In the genomic region with DNA sequence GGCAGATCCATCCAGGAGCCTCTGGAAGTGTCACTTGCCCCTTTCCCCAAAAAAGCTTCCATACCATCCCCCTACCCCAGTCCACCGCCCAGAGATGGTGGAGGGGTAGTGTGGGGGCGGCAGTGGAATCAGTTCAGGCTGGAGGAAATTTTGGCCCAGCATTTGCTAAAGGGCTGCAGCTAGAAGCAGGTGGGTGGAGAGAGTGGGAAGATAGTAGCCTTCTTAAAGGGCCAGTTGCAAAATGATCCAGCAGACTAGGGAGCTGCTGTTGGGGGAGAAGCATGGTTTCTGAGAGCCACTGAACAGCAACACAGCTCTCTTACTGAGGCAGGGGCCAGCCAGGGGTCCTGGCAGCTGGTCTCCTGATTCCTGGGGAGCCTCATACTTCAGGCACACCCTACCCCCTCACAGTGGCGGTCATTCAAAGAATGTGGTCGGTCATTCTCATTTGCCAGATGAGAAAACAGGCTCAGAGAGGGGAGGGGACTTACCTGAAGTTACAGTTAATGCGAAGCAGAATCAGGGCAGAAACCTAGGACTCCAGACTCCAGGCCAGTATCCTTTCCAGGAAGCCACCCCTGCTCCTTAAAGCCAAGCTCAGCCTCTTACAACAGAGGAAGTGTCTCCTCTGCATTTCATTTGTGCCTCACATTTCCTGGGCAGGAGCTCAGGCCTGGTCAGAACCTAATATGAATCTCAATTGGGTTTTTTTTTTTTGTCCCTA, we compare ENCODE assay signal across 20 cellular contexts. TPM values are rescaled to one million over a fixed set of nuclear protein-coding genes. Genes with fewer than 3 reads are reported as not detected.
DNase-seq lines count a peak whose midpoint lies in the region; ATAC-seq, FAIRE-seq and TF ChIP-seq lines count a peak whose summit lies in the region.
"Had no signal": no experiment of that assay in that cellular context is flagged by ENCODE, and none has a peak within 500 bp of the region (broad histone marks: within the 10 kb centered on the region; RNA-seq: fewer than 3 reads in every experiment).

No MANE protein-coding gene starts in this region.

- FAIRE-seq in HepG2 (lab: Jason Lieb, UNC), result no peak
- FAIRE-seq: GM12891 had no signal

- no peak overlapping the region for H3K9ac ChIP-seq in HepG2 (ENCODE audit: insufficient read depth, low read depth, low read length)

- in situ Hi-C loops in HepG2 (cut with HindIII; ENCODE audit: extremely low pct_ligation_motif_present, low pct_unique_long_range_greater_than_20kb), result no loop called here

- TF ChIP-seq RAD21 in HepG2 (CRISPR knock-in tag; IDR thresholded peaks at IDR 0.05), result no peak

- no peak overlapping the region for H3K4me3 Mint-ChIP-seq in MCF 10A (ENCODE audit: unreplicated experiment)
- H3K4me3 Mint-ChIP-seq: naive B cell had no signal

- peaks cover 10% of the 10 kb centered on the region for H3K36me3 ChIP-seq in A673 (ENCODE audit: insufficient read depth, low read length, poor library complexity, severe bottlenecking)
- H3K36me3 ChIP-seq in HEK293 (ENCODE audit: control insufficient read depth in 2 of 2, insufficient read depth in 1 of 2, low read length in 2 of 2), result peaks cover 9 to 27% of the 10 kb centered on the region in 2 experiments; a peak in 2 of 3 replicates
- peaks cover 3 to 10% of the 10 kb centered on the region in 2 experiments; a peak in 4 of 5 replicates for H3K36me3 ChIP-seq in HepG2 (replicated peaks in 1 of 2; ENCODE audit: control insufficient read depth in 1 of 2, insufficient read depth in 2 of 2, low read length in 2 of 2)
- H3K36me3 ChIP-seq: uterus had no signal

- no peaks in the 10 kb centered on the region for H3K79me2 ChIP-seq in HepG2 (ENCODE audit: insufficient read depth, low read length)

- H3K27me3 Mint-ChIP-seq in MCF 10A (ENCODE audit: insufficient read depth, unreplicated experiment), result no peaks in the 10 kb centered on the region

- H3K4me1 Mint-ChIP-seq in MCF 10A (ENCODE audit: insufficient read depth, unreplicated experiment), result peaks cover 35% of the 10 kb centered on the region

- no TSS peak for BruUV-seq in A673 (replicated peaks; lab: Mats Ljungman, UMichigan)
- no TSS peak for BruUV-seq in MCF 10A (replicated peaks; lab: Mats Ljungman, UMichigan)
- no TSS peak for BruUV-seq in HepG2 (replicated peaks; lab: Mats Ljungman, UMichigan)

- TF ChIP-seq CTCF in A673 (conservative IDR thresholded peaks at IDR 0.05; ENCODE audit: low read depth, low read length) (no peak), HEK293 (tag by site-specific recombination; IDR thresholded peaks at IDR 0.05) (no peak), MCF 10A (IDR thresholded peaks at IDR 0.05; ENCODE audit: unreplicated experiment) (no peak), HepG2 (CRISPR knock-in tag; IDR thresholded peaks at IDR 0.05) (no peak)

- H3K27ac ChIP-seq in A673 (ENCODE audit: low read depth, low read length, poor library complexity, severe bottlenecking) (peak overlapping the region; percentile 37), HEK293 (ENCODE audit: extremely low read depth, low read depth, low read length) (no peak overlapping the region), HepG2 (ENCODE audit: extremely low read length, insufficient read depth, low read length) (no peak overlapping the region)
- H3K27ac ChIP-seq: esophagus squamous epithelium, uterus had no signal

- H3K36me3 Mint-ChIP-seq in MCF 10A (ENCODE audit: insufficient read depth, unreplicated experiment), result peaks cover 65% of the 10 kb centered on the region
- H3K36me3 Mint-ChIP-seq: naive B cell had no signal

- H3K4me1 ChIP-seq in A673 (ENCODE audit: insufficient read depth, low read length, poor library complexity, severe bottlenecking) (peaks cover 13% of the 10 kb centered on the region), HEK293 (ENCODE audit: control insufficient read depth, insufficient read depth, low read length) (peaks cover 3% of the 10 kb centered on the region; the same call in 1 of the 2 replicates), HepG2 (ENCODE audit: insufficient read depth, low read length) (peaks cover 72% of the 10 kb centered on the region)
- H3K4me1 ChIP-seq: uterus had no signal

- POLR2A ChIA-PET in A673 (lab: Charles Lee; ENCODE audit: low non-redundant PET) (no interaction called here), HEK293 (lab: Yijun Ruan, JAX) (interaction anchor here (0.7 to 1.2 kb wide), 3 partner anchors 20 to 27 kb away, joined by 3 to 4 read pairs (median 4); no protein-coding TSS in a partner anchor), MCF 10A (lab: Yijun Ruan, JAX) (interaction anchor here (0.6 to 16.9 kb wide), 4 partner anchors 9 to 51 kb away, joined by 4 to 532 read pairs (median 6); partner anchors contain the start of gene MTFP1), HepG2 (lab: Yijun Ruan, JAX) (interaction anchor here (1.6 to 6.5 kb wide), 2 partner anchors 21 to 111 kb away, joined by 6 to 65 read pairs; no protein-coding TSS in a partner anchor)

- no peaks in the 10 kb centered on the region for H3K27me3 ChIP-seq in A673 (replicated peaks; ENCODE audit: insufficient read depth, low read depth, low read length, poor library complexity)
- H3K27me3 ChIP-seq in HepG2 (ENCODE audit: control insufficient read depth in 1 of 2, insufficient read depth in 2 of 2, low read length in 2 of 2), result no peaks in the 10 kb centered on the region
- H3K27me3 ChIP-seq: uterus had no signal

- no peak overlapping the region for H3K4me2 ChIP-seq in HepG2 (ENCODE audit: low read depth, low read length)

- no peaks in the 10 kb centered on the region for H4K20me1 ChIP-seq in HepG2 (ENCODE audit: insufficient read depth, low read length)

- peak overlapping the region; percentile 54 for H3K27ac Mint-ChIP-seq in MCF 10A (ENCODE audit: low read depth, unreplicated experiment)
- H3K27ac Mint-ChIP-seq: naive B cell, progenitor cell of endocrine pancreas had no signal

- CTCF ChIA-PET in A673 (lab: Charles Lee) (interaction anchor here (1.0 kb wide), 1 partner anchor 15 kb away, joined by 3 read pairs; no protein-coding TSS in a partner anchor), HEK293 (lab: Yijun Ruan, JAX) (interaction anchor here (0.6 to 2.8 kb wide), 9 partner anchors 15 to 730 kb away, joined by 3 to 13 read pairs (median 3); partner anchors contain the start of gene RNF215), MCF 10A (lab: Yijun Ruan, JAX) (interaction anchor here (0.6 to 2.0 kb wide), 6 partner anchors 10 to 354 kb away, joined by 3 to 13 read pairs (median 4); no protein-coding TSS in a partner anchor), HepG2 (lab: Yijun Ruan, JAX; ENCODE audit: low intra/inter-chr PET ratio, low total read pairs) (no interaction called here)

- TF ChIP-seq POLR2A in HepG2 (IDR thresholded peaks at IDR 0.05; ENCODE audit: insufficient read depth in 1 of 2, low read depth in 2 of 2, low read length in 2 of 2), result no peak

- TF ChIP-seq EP300 in HepG2 (IDR thresholded peaks at IDR 0.05; ENCODE audit: low read depth in 2 of 2, low read length in 2 of 2) (no peak), HepG2 (CRISPR knock-in tag; IDR thresholded peaks at IDR 0.05; ENCODE audit: borderline replicate concordance) (no peak)

- no peak for ATAC-seq in HepG2
- ATAC-seq in GM18511 (IDR thresholded peaks at IDR 0.05; ENCODE audit: unreplicated experiment), result no peak
- no peak for ATAC-seq in HG03432 (IDR thresholded peaks at IDR 0.05; ENCODE audit: unreplicated experiment)
- no peak for ATAC-seq in HG02970 (IDR thresholded peaks at IDR 0.05; ENCODE audit: low FRiP score, unreplicated experiment)
- ATAC-seq in HG02938 (IDR thresholded peaks at IDR 0.05; ENCODE audit: unreplicated experiment), result no peak
- ATAC-seq: left colon, Right ventricle myocardium inferior had no signal

- H3K9me3 ChIP-seq in A673 (ENCODE audit: low read depth, low read length, poor library complexity, severe bottlenecking), result no peaks in the 10 kb centered on the region
- H3K9me3 ChIP-seq in HEK293 (ENCODE audit: control insufficient read depth, insufficient read depth, low read depth, low read length), result no peaks in the 10 kb centered on the region
- no peaks in the 10 kb centered on the region for H3K9me3 ChIP-seq in HepG2 (ENCODE audit: low read length)
- H3K9me3 ChIP-seq: esophagus squamous epithelium, uterus had no signal

- intact Hi-C loops in A673 (cut with micrococcal nuclease; ENCODE audit: unreplicated experiment) (loop anchor here (10.0 kb wide), 1 partner anchor 57 kb away; no protein-coding TSS in a partner anchor), MCF 10A (cut with micrococcal nuclease) (no loop called here), HepG2 (cut with micrococcal nuclease; ENCODE audit: unreplicated experiment) (no loop called here)

- H3K9me3 Mint-ChIP-seq in MCF 10A (ENCODE audit: unreplicated experiment), result no peaks in the 10 kb centered on the region
- H3K9me3 Mint-ChIP-seq: naive B cell had no signal

- no peak overlapping the region for H3K4me3 ChIP-seq in A673 (ENCODE audit: low read depth, low read length, poor library complexity, severe bottlenecking)
- no peak overlapping the region for H3K4me3 ChIP-seq in HEK293 (ENCODE audit: low read depth, low read length)
- H3K4me3 ChIP-seq in HepG2 (replicated peaks in 1 of 3; ENCODE audit: insufficient read depth in 1 of 3, low read depth in 2 of 3, low read length in 3 of 3), result no peak overlapping the region
- H3K4me3 ChIP-seq: esophagus squamous epithelium, uterus had no signal

- no peak overlapping the region for H2AFZ ChIP-seq in HepG2 (ENCODE audit: low read length)

- no peak for DNase-seq in A673 (ENCODE audit: low spot score)
- DNase-seq in MCF 10A (ENCODE audit: unreplicated experiment), result no peak
- DNase-seq in HepG2 (ENCODE audit: low spot score), result no peak
- DNase-seq: activated effector memory CD4-positive, alpha-beta T cell treated with anti-CD3 and anti-CD28 coated beads, Interleukin-2, amount 50 U/mL, for 16 hours; esophagus squamous epithelium; HCEC 1CT; left colon; naive B cell; NCI-H1092; stimulated activated CD4-positive, alpha-beta T cell treated with anti-CD3 and anti-CD28 coated beads, Interleukin-12 subunit alpha, Interleukin-12 subunit beta, amount 100 ng/mL, for 4 hours; stimulated activated naive CD4-positive, alpha-beta T cell; uterus had no signal

- 85% methylated on average over 4 of the region's 5 CpGs for WGBS in HepG2 (ENCODE audit: low lambda C conversion rate)

RNA-seq across cellular contexts. Expression of gene SEC14L2, which starts 5.4 kb away (rescaled TPM):
- total RNA-seq in A673 (2021) (14.4 and 19.4 TPM in 2 replicates), MCF 10A (2022) (20.0 and 29.1 TPM in 2 replicates), HepG2 (2016; rRNA removed; fragmentation: Illumina TruSeq; extraction: Trizol) (4.1 and 5.3 TPM in 2 replicates)
- total RNA-seq in HepG2 (2016; cell fraction: cytosol; rRNA removed; fragmentation: Illumina TruSeq; extraction: Trizol; ENCODE audit: low read depth), result 0.71 and 0.88 TPM in 2 replicates
- 5.1 TPM in 2 replicates for total RNA-seq in HepG2 (2016; cell fraction: insoluble cytoplasmic fraction; rRNA removed; fragmentation: Illumina TruSeq; extraction: Trizol)
- 2.0 and 2.8 TPM in 2 replicates for total RNA-seq in HepG2 (2016; cell fraction: membrane; rRNA removed; fragmentation: Illumina TruSeq; extraction: Trizol)
- 3.5 and 5.0 TPM in 2 replicates for total RNA-seq in HepG2 (2016; cell fraction: nucleus; rRNA removed; fragmentation: Illumina TruSeq; extraction: Trizol)
- polyA plus RNA-seq in HepG2 (2011; rRNA removed), result 5.1 and 9.1 TPM in 2 replicates
- polyA plus RNA-seq in HepG2 (2011; cell fraction: cytosol; rRNA removed), result 6.9 and 7.2 TPM in 2 replicates
- 13.4 and 15.2 TPM in 2 replicates for polyA plus RNA-seq in HepG2 (2011; cell fraction: nucleus; rRNA removed)
- polyA plus RNA-seq in HepG2 (2012), result 4.1 and 4.7 TPM in 2 replicates
- polyA plus RNA-seq in HepG2 (2016; cell fraction: cytosol; fragmentation: Illumina TruSeq; extraction: Trizol; ENCODE audit: low read depth), result 1.8 and 2.4 TPM in 2 replicates
- polyA plus RNA-seq in HepG2 (2016; cell fraction: insoluble cytoplasmic fraction; fragmentation: Illumina TruSeq; extraction: Trizol; ENCODE audit: low read depth), result 5.3 and 5.4 TPM in 2 replicates
- 1.9 and 2.3 TPM in 2 replicates for polyA plus RNA-seq in HepG2 (2016; cell fraction: membrane; fragmentation: Illumina TruSeq; extraction: Trizol; ENCODE audit: low read depth)
- 5.5 and 6.3 TPM in 2 replicates for polyA plus RNA-seq in HepG2 (2016; cell fraction: nucleus; fragmentation: Illumina TruSeq; extraction: Trizol; ENCODE audit: insufficient read depth, low read depth)
- 13.5 and 19.9 TPM in 2 replicates for polyA minus RNA-seq in HepG2 (2011; rRNA and poly(A)+ RNA removed; ENCODE audit: low replicate concordance)
- polyA minus RNA-seq in HepG2 (2011; cell fraction: cytosol; rRNA and poly(A)+ RNA removed), result 4.4 and 5.6 TPM in 2 replicates
- 11.5 and 19.1 TPM in 2 replicates for polyA minus RNA-seq in HepG2 (2011; cell fraction: nucleus; rRNA and poly(A)+ RNA removed)

RNA-seq across cellular contexts. Expression of gene RNF215, which starts 15.0 kb away (rescaled TPM):
- total RNA-seq in A673 (2021) (18.9 and 22.4 TPM in 2 replicates), MCF 10A (2022) (18.4 and 19.6 TPM in 2 replicates), HepG2 (2016; rRNA removed; fragmentation: Illumina TruSeq; extraction: Trizol) (2.4 and 5.3 TPM in 2 replicates)
- 1.6 and 1.9 TPM in 2 replicates for total RNA-seq in HepG2 (2016; cell fraction: cytosol; rRNA removed; fragmentation: Illumina TruSeq; extraction: Trizol; ENCODE audit: low read depth)
- 2.5 and 5.7 TPM in 2 replicates for total RNA-seq in HepG2 (2016; cell fraction: insoluble cytoplasmic fraction; rRNA removed; fragmentation: Illumina TruSeq; extraction: Trizol)
- 2.5 and 3.5 TPM in 2 replicates for total RNA-seq in HepG2 (2016; cell fraction: membrane; rRNA removed; fragmentation: Illumina TruSeq; extraction: Trizol)
- 7.1 and 8.8 TPM in 2 replicates for total RNA-seq in HepG2 (2016; cell fraction: nucleus; rRNA removed; fragmentation: Illumina TruSeq; extraction: Trizol)
- polyA plus RNA-seq in HepG2 (2011; rRNA removed), result 6.1 and 9.2 TPM in 2 replicates
- polyA plus RNA-seq in HepG2 (2011; cell fraction: cytosol; rRNA removed), result 3.8 and 4.9 TPM in 2 replicates
- polyA plus RNA-seq in HepG2 (2011; cell fraction: nucleus; rRNA removed), result 55.4 and 60.1 TPM in 2 replicates
- polyA plus RNA-seq in HepG2 (2012), result 5.4 and 7.0 TPM in 2 replicates
- 1.1 and 1.2 TPM in 2 replicates for polyA plus RNA-seq in HepG2 (2016; cell fraction: cytosol; fragmentation: Illumina TruSeq; extraction: Trizol; ENCODE audit: low read depth)
- 1.6 and 1.8 TPM in 2 replicates for polyA plus RNA-seq in HepG2 (2016; cell fraction: insoluble cytoplasmic fraction; fragmentation: Illumina TruSeq; extraction: Trizol; ENCODE audit: low read depth)
- 1.9 and 2.2 TPM in 2 replicates for polyA plus RNA-seq in HepG2 (2016; cell fraction: membrane; fragmentation: Illumina TruSeq; extraction: Trizol; ENCODE audit: low read depth)
- polyA plus RNA-seq in HepG2 (2016; cell fraction: nucleus; fragmentation: Illumina TruSeq; extraction: Trizol; ENCODE audit: insufficient read depth, low read depth), result 17.7 and 18.4 TPM in 2 replicates
- 10.6 and 16.6 TPM in 2 replicates for polyA minus RNA-seq in HepG2 (2011; rRNA and poly(A)+ RNA removed; ENCODE audit: low replicate concordance)
- polyA minus RNA-seq in HepG2 (2011; cell fraction: cytosol; rRNA and poly(A)+ RNA removed), result 2.3 and 4.5 TPM in 2 replicates
- polyA minus RNA-seq in HepG2 (2011; cell fraction: nucleus; rRNA and poly(A)+ RNA removed), result 12.6 and 12.9 TPM in 2 replicates

RNA-seq across cellular contexts. Expression of gene MTFP1, which starts 23.4 kb away (rescaled TPM):
- total RNA-seq in A673 (2021) (82.6 and 86.9 TPM in 2 replicates), MCF 10A (2022) (23.2 and 31.6 TPM in 2 replicates), HepG2 (2016; rRNA removed; fragmentation: Illumina TruSeq; extraction: Trizol) (40.3 and 45.6 TPM in 2 replicates)
- total RNA-seq in HepG2 (2016; cell fraction: cytosol; rRNA removed; fragmentation: Illumina TruSeq; extraction: Trizol; ENCODE audit: low read depth), result 33.4 and 35.3 TPM in 2 replicates
- total RNA-seq in HepG2 (2016; cell fraction: insoluble cytoplasmic fraction; rRNA removed; fragmentation: Illumina TruSeq; extraction: Trizol), result 40.9 and 46.1 TPM in 2 replicates
- total RNA-seq in HepG2 (2016; cell fraction: membrane; rRNA removed; fragmentation: Illumina TruSeq; extraction: Trizol), result 44.5 and 56.8 TPM in 2 replicates
- total RNA-seq in HepG2 (2016; cell fraction: nucleus; rRNA removed; fragmentation: Illumina TruSeq; extraction: Trizol), result 24.5 and 30.0 TPM in 2 replicates
- 29.5 TPM in 2 replicates for polyA plus RNA-seq in HepG2 (2011; rRNA removed)
- 33.0 and 55.8 TPM in 2 replicates for polyA plus RNA-seq in HepG2 (2011; cell fraction: cytosol; rRNA removed)
- 33.3 and 33.4 TPM in 2 replicates for polyA plus RNA-seq in HepG2 (2011; cell fraction: nucleus; rRNA removed)
- polyA plus RNA-seq in HepG2 (2012), result 16.5 and 23.5 TPM in 2 replicates
- polyA plus RNA-seq in HepG2 (2016; cell fraction: cytosol; fragmentation: Illumina TruSeq; extraction: Trizol; ENCODE audit: low read depth), result 26.8 and 41.3 TPM in 2 replicates
- polyA plus RNA-seq in HepG2 (2016; cell fraction: insoluble cytoplasmic fraction; fragmentation: Illumina TruSeq; extraction: Trizol; ENCODE audit: low read depth), result 32.6 and 35.9 TPM in 2 replicates
- polyA plus RNA-seq in HepG2 (2016; cell fraction: membrane; fragmentation: Illumina TruSeq; extraction: Trizol; ENCODE audit: low read depth), result 36.2 and 46.2 TPM in 2 replicates
- 42.3 and 44.8 TPM in 2 replicates for polyA plus RNA-seq in HepG2 (2016; cell fraction: nucleus; fragmentation: Illumina TruSeq; extraction: Trizol; ENCODE audit: insufficient read depth, low read depth)
- 41.9 and 45.1 TPM in 2 replicates for polyA minus RNA-seq in HepG2 (2011; rRNA and poly(A)+ RNA removed; ENCODE audit: low replicate concordance)
- polyA minus RNA-seq in HepG2 (2011; cell fraction: cytosol; rRNA and poly(A)+ RNA removed), result 13.7 and 14.0 TPM in 2 replicates
- 5.2 and 9.7 TPM in 2 replicates for polyA minus RNA-seq in HepG2 (2011; cell fraction: nucleus; rRNA and poly(A)+ RNA removed)

RNA-seq across cellular contexts. Expression of gene CCDC157, which starts 45.4 kb away (rescaled TPM):
- 5.7 and 6.0 TPM in 2 replicates for total RNA-seq in A673 (2021)
- 1.1 and 1.7 TPM in 2 replicates for total RNA-seq in MCF 10A (2022)
- 0.98 and 1.6 TPM in 2 replicates for total RNA-seq in HepG2 (2016; rRNA removed; fragmentation: Illumina TruSeq; extraction: Trizol)
- total RNA-seq in HepG2 (2016; cell fraction: cytosol; rRNA removed; fragmentation: Illumina TruSeq; extraction: Trizol; ENCODE audit: low read depth), result 2.1 and 2.2 TPM in 2 replicates
- total RNA-seq in HepG2 (2016; cell fraction: insoluble cytoplasmic fraction; rRNA removed; fragmentation: Illumina TruSeq; extraction: Trizol), result 0.79 and 1.9 TPM in 2 replicates
- total RNA-seq in HepG2 (2016; cell fraction: membrane; rRNA removed; fragmentation: Illumina TruSeq; extraction: Trizol), result 1.9 and 3.1 TPM in 2 replicates
- 1.4 and 1.6 TPM in 2 replicates for total RNA-seq in HepG2 (2016; cell fraction: nucleus; rRNA removed; fragmentation: Illumina TruSeq; extraction: Trizol)
- 1.4 and 2.3 TPM in 2 replicates for polyA plus RNA-seq in HepG2 (2011; rRNA removed)
- polyA plus RNA-seq in HepG2 (2011; cell fraction: cytosol; rRNA removed), result 1.1 and 1.8 TPM in 2 replicates
- 5.8 and 7.1 TPM in 2 replicates for polyA plus RNA-seq in HepG2 (2011; cell fraction: nucleus; rRNA removed)
- polyA plus RNA-seq in HepG2 (2012), result 0.64 and 1.3 TPM in 2 replicates
- polyA plus RNA-seq in HepG2 (2016; cell fraction: cytosol; fragmentation: Illumina TruSeq; extraction: Trizol; ENCODE audit: low read depth), result 3.4 and 4.1 TPM in 2 replicates
- 1.2 and 1.5 TPM in 2 replicates for polyA plus RNA-seq in HepG2 (2016; cell fraction: insoluble cytoplasmic fraction; fragmentation: Illumina TruSeq; extraction: Trizol; ENCODE audit: low read depth)
- polyA plus RNA-seq in HepG2 (2016; cell fraction: membrane; fragmentation: Illumina TruSeq; extraction: Trizol; ENCODE audit: low read depth), result 2.2 and 3.2 TPM in 2 replicates
- 3.1 and 3.2 TPM in 2 replicates for polyA plus RNA-seq in HepG2 (2016; cell fraction: nucleus; fragmentation: Illumina TruSeq; extraction: Trizol; ENCODE audit: insufficient read depth, low read depth)
- polyA minus RNA-seq in HepG2 (2011; rRNA and poly(A)+ RNA removed; ENCODE audit: low replicate concordance), result 2.6 and 4.7 TPM in 2 replicates
- polyA minus RNA-seq in HepG2 (2011; cell fraction: cytosol; rRNA and poly(A)+ RNA removed), result 0.79 and 1.4 TPM in 2 replicates
- 1.9 and 3.0 TPM in 2 replicates for polyA minus RNA-seq in HepG2 (2011; cell fraction: nucleus; rRNA and poly(A)+ RNA removed)

RNA-seq across cellular contexts. Expression of gene SF3A1, which starts 45.5 kb away (rescaled TPM):
- total RNA-seq in A673 (2021) (346 and 366 TPM in 2 replicates), MCF 10A (2022) (167 and 193 TPM in 2 replicates), HepG2 (2016; rRNA removed; fragmentation: Illumina TruSeq; extraction: Trizol) (22.0 and 31.8 TPM in 2 replicates)
- total RNA-seq in HepG2 (2016; cell fraction: cytosol; rRNA removed; fragmentation: Illumina TruSeq; extraction: Trizol; ENCODE audit: low read depth), result 9.8 and 11.6 TPM in 2 replicates
- 20.9 and 27.0 TPM in 2 replicates for total RNA-seq in HepG2 (2016; cell fraction: insoluble cytoplasmic fraction; rRNA removed; fragmentation: Illumina TruSeq; extraction: Trizol)
- total RNA-seq in HepG2 (2016; cell fraction: membrane; rRNA removed; fragmentation: Illumina TruSeq; extraction: Trizol), result 13.8 and 16.2 TPM in 2 replicates
- 23.6 and 29.5 TPM in 2 replicates for total RNA-seq in HepG2 (2016; cell fraction: nucleus; rRNA removed; fragmentation: Illumina TruSeq; extraction: Trizol)
- polyA plus RNA-seq in HepG2 (2011; rRNA removed), result 10.0 and 16.2 TPM in 2 replicates
- polyA plus RNA-seq in HepG2 (2011; cell fraction: cytosol; rRNA removed), result 5.3 and 6.6 TPM in 2 replicates
- polyA plus RNA-seq in HepG2 (2011; cell fraction: nucleus; rRNA removed), result 42.5 and 51.9 TPM in 2 replicates
- polyA plus RNA-seq in HepG2 (2012), result 38.4 and 47.2 TPM in 2 replicates
- 5.6 and 6.5 TPM in 2 replicates for polyA plus RNA-seq in HepG2 (2016; cell fraction: cytosol; fragmentation: Illumina TruSeq; extraction: Trizol; ENCODE audit: low read depth)
- 22.2 and 52.1 TPM in 2 replicates for polyA plus RNA-seq in HepG2 (2016; cell fraction: insoluble cytoplasmic fraction; fragmentation: Illumina TruSeq; extraction: Trizol; ENCODE audit: low read depth)
- polyA plus RNA-seq in HepG2 (2016; cell fraction: membrane; fragmentation: Illumina TruSeq; extraction: Trizol; ENCODE audit: low read depth), result 8.5 and 15.3 TPM in 2 replicates
- 40.6 and 47.6 TPM in 2 replicates for polyA plus RNA-seq in HepG2 (2016; cell fraction: nucleus; fragmentation: Illumina TruSeq; extraction: Trizol; ENCODE audit: insufficient read depth, low read depth)
- 43.5 and 95.1 TPM in 2 replicates for polyA minus RNA-seq in HepG2 (2011; rRNA and poly(A)+ RNA removed; ENCODE audit: low replicate concordance)
- polyA minus RNA-seq in HepG2 (2011; cell fraction: cytosol; rRNA and poly(A)+ RNA removed), result 61.1 and 71.4 TPM in 2 replicates
- polyA minus RNA-seq in HepG2 (2011; cell fraction: nucleus; rRNA and poly(A)+ RNA removed), result 49.2 and 53.6 TPM in 2 replicates
